Comparison of ENCODE assay signal across 19 cellular contexts in genomic region chr3:45683417-45684326, GRCh38. TPM values are rescaled to one million over a fixed set of nuclear protein-coding genes. Genes with fewer than 3 reads are reported as not detected.
DNase-seq lines count a peak whose midpoint lies in the region; FAIRE-seq and TF ChIP-seq lines count a peak whose summit lies in the region.
"Had no signal": no experiment of that assay in that cellular context is flagged by ENCODE, and none has a peak within 500 bp of the region (broad histone marks: within the 10 kb centered on the region; RNA-seq: fewer than 3 reads in every experiment).

No MANE protein-coding gene starts in this region.

- H2BK15ac ChIP-seq in H1 (ENCODE audit: low read length): peak overlapping the region; percentile 92; the same call in 1 of the 2 replicates

- peak overlapping the region; percentile 45; the same call in 1 of the 2 replicates for H3K27ac ChIP-seq in H1 (ENCODE audit: low read depth, low read length)
- no peak overlapping the region for H3K27ac ChIP-seq in osteoblast (ENCODE audit: low read depth, low read length)
- H3K27ac ChIP-seq: spleen had no signal

- POLR2A ChIA-PET in H1 (lab: Charles Lee; ENCODE audit: partially characterized antibody): interaction anchor here (0.6 to 2.3 kb wide), 11 partner anchors 9 to 174 kb away, joined by 3 to 14 read pairs (median 4); no protein-coding TSS in a partner anchor

- H3K18ac ChIP-seq in H1 (ENCODE audit: extremely low read depth, low read length): peak overlapping the region; percentile 86; the same call in 1 of the 2 replicates

- TF ChIP-seq CTCF in H1 (IDR thresholded peaks at IDR 0.05; ENCODE audit: control extremely low read depth in 1 of 3, insufficient read depth in 1 of 3, low read depth in 1 of 3, low read length in 3 of 3): no peak
- TF ChIP-seq CTCF in osteoblast (IDR thresholded peaks at IDR 0.05; ENCODE audit: extremely low read depth, low read depth, low read length): no peak

- peaks cover 3% of the 10 kb centered on the region for H3K23me2 ChIP-seq in H1 (ENCODE audit: low read depth, low read length)

- H3K36me3 ChIP-seq in H1 (ENCODE audit: control insufficient read depth in 2 of 4, insufficient read depth in 4 of 4, low read length in 3 of 4): peaks cover 0 to 3% (median 0%) of the 10 kb centered on the region in 4 experiments; a peak in 1 of 8 replicates
- peaks cover 15% of the 10 kb centered on the region for H3K36me3 ChIP-seq in osteoblast (ENCODE audit: insufficient read depth, low read length)

- H3K9me3 ChIP-seq in H1 (ENCODE audit: insufficient read depth in 2 of 2, low read depth in 1 of 2, low read length in 1 of 2): peaks cover 6 to 7% of the 10 kb centered on the region in 2 experiments; a peak in 2 of 4 replicates
- H3K9me3 ChIP-seq in osteoblast (ENCODE audit: low read depth, low read length): no peaks in the 10 kb centered on the region

- H3K4me1 ChIP-seq in H1 (replicated peaks in 1 of 4; ENCODE audit: control insufficient read depth in 3 of 4, insufficient read depth in 4 of 4, low read length in 3 of 4) (peaks cover 11 to 17% (median 13%) of the 10 kb centered on the region in 4 experiments; a peak in 6 of 7 replicates), osteoblast (ENCODE audit: insufficient read depth, low read length) (peaks cover 14% of the 10 kb centered on the region)

- TF ChIP-seq RAD21 in H1 (IDR thresholded peaks at IDR 0.05 in 1 of 2, conservative IDR thresholded peaks at IDR 0.05 in 1 of 2; ENCODE audit: low read depth in 2 of 2, low read length in 2 of 2): no peak

- H3K9ac ChIP-seq in H1 (replicated peaks in 1 of 4; ENCODE audit: extremely low read depth in 1 of 4, low read depth in 3 of 4, low read length in 3 of 4): peak overlapping the region in 3 of 4 experiments; percentile 40 to 47 (median 46); a peak in 4 of 7 replicates

- H2AFZ ChIP-seq in H1 (ENCODE audit: low read length) (no peak overlapping the region), osteoblast (ENCODE audit: low read length) (no peak overlapping the region)

- peak overlapping the region; percentile 13 for H2BK120ac ChIP-seq in H1 (replicated peaks; ENCODE audit: low read depth, low read length)

- no peak overlapping the region for H3K4ac ChIP-seq in H1 (replicated peaks; ENCODE audit: insufficient read length, low read depth, low read length)

- TF ChIP-seq EP300 in H1 (IDR thresholded peaks at IDR 0.05; ENCODE audit: borderline replicate concordance in 1 of 2, low read depth in 2 of 2, low read length in 2 of 2): no peak

- FAIRE-seq in H1 (lab: Jason Lieb, UNC): no peak
- FAIRE-seq: kidney had no signal

- 81% methylated on average over 13 of the region's 13 CpGs; no CpG with 5 or more reads in 1 of the 2 experiments for WGBS in H1 (ENCODE audit: extremely low coverage in 1 of 2, insufficient coverage in 1 of 2, insufficient read length in 1 of 2, insufficient replicate concordance in 2 of 2, low coverage in 1 of 2, low lambda C conversion rate in 2 of 2, missing lambda C conversion rate in 1 of 2), 2 experiments

- H4K20me1 ChIP-seq in H1 (replicated peaks in 1 of 2; ENCODE audit: control insufficient read depth in 1 of 2, insufficient read depth in 2 of 2, low read length in 2 of 2) (no peaks in the 10 kb centered on the region), osteoblast (ENCODE audit: insufficient read depth, low read length) (no peaks in the 10 kb centered on the region)

- H4K5ac ChIP-seq in H1 (ENCODE audit: insufficient read length, low read depth, low read length): no peak overlapping the region

- H3K27me3 ChIP-seq in H1 (replicated peaks in 1 of 4; ENCODE audit: control insufficient read depth in 3 of 4, extremely low read depth in 1 of 4, insufficient read depth in 3 of 4, low read length in 3 of 4): no peaks in the 10 kb centered on the region
- H3K27me3 ChIP-seq in osteoblast (ENCODE audit: insufficient read depth, low read length): no peaks in the 10 kb centered on the region
- H3K27me3 ChIP-seq: spleen had no signal

- peak overlapping the region; percentile 71 for H4K91ac ChIP-seq in H1 (replicated peaks; ENCODE audit: insufficient read length, low read length)

- peak overlapping the region in 1 of 4 experiments; percentile 7; a peak in 3 of 8 replicates for H3K4me3 ChIP-seq in H1 (ENCODE audit: extremely low read depth in 1 of 4, insufficient read depth in 2 of 4, low read depth in 3 of 4, low read length in 4 of 4)
- no peak overlapping the region for H3K4me3 ChIP-seq in osteoblast (ENCODE audit: insufficient read depth, low read length)
- H3K4me3 ChIP-seq: spleen had no signal

- peak overlapping the region; percentile 78 for H2AK5ac ChIP-seq in H1 (ENCODE audit: low read depth, low read length)

- no peaks in the 10 kb centered on the region for H3K79me1 ChIP-seq in H1 (ENCODE audit: low read depth, low read length)

- peak overlapping the region; percentile 93 for H2BK12ac ChIP-seq in H1 (ENCODE audit: low read depth, low read length)

- CTCF ChIA-PET in H1 (lab: Charles Lee; ENCODE audit: partially characterized antibody): interaction anchor here (0.9 to 1.8 kb wide), 3 partner anchors 27 to 137 kb away, joined by 3 to 6 read pairs (median 4); no protein-coding TSS in a partner anchor

- H2BK20ac ChIP-seq in H1 (ENCODE audit: low read length): peak overlapping the region; percentile 95

- H3K23ac ChIP-seq in H1 (ENCODE audit: insufficient read length): no peak overlapping the region

- no peak overlapping the region for H3K56ac ChIP-seq in H1 (replicated peaks; ENCODE audit: insufficient read length, low read depth, low read length)

- H3K4me2 ChIP-seq in H1 (ENCODE audit: insufficient read depth in 1 of 2, low read depth in 2 of 2, low read length in 2 of 2) (peak overlapping the region; percentile 32 to 33; a peak in 3 of 4 replicates), osteoblast (ENCODE audit: insufficient read depth, low read length) (peak overlapping the region; percentile 19)

- H4K8ac ChIP-seq in H1 (ENCODE audit: extremely low read depth, insufficient read depth, low read length): 0 out of 2 replicates have a peak overlapping the region, but pooled peaks have one; percentile 4

- H2BK5ac ChIP-seq in H1 (ENCODE audit: low read depth, low read length): peak overlapping the region; percentile 86; the same call in 1 of the 2 replicates

- peak in 1 of 2 experiments; percentile 23; a peak in 1 of 3 replicates for TF ChIP-seq POLR2A in H1 (IDR thresholded peaks at IDR 0.05; ENCODE audit: control extremely low read depth in 1 of 2, low read depth in 2 of 2, low read length in 2 of 2)

- DNase-seq in DMS53 (lab: John Stamatoyannopoulos, UW) (peak; percentile 25), DMS53 treated with DMSO at 0.1 percent for 48 hours (lab: John Stamatoyannopoulos, UW; ENCODE audit: unreplicated experiment) (no peak), RKO (ENCODE audit: low spot score) (peak; percentile 28), H1 (ENCODE audit: low read depth in 1 of 2, low spot score in 2 of 2) (no peak), osteoblast (ENCODE audit: insufficient read length, low spot score, missing footprints) (no peak), NCI-H187 treated with DMSO at 0.1 percent for 48 hours (lab: John Stamatoyannopoulos, UW) (no peak)
- DNase-seq in stimulated activated CD4-positive, alpha-beta T cell treated with anti-CD3 and anti-CD28 coated beads, Interleukin-4, amount 100 ng/mL, for 4 hours: no peak
- DNase-seq in stimulated activated CD4-positive, alpha-beta T cell treated with anti-CD3 and anti-CD28 coated beads, Interleukin-1b, Interleukin-23, amount 100 ng/mL, for 48 hours: no peak
- DNase-seq: 8988T; C1 segment of cervical spinal cord; cerebellar nuclear complex; effector memory CD8-positive, alpha-beta T cell; IMR-90; kidney; NCI-H1048; NCI-H2081 treated with DMSO at 0.1 percent for 48 hours; NCI-H510A treated with DMSO at 0.1 percent for 48 hours; nephron progenitor cell; spleen had no signal

- H3K79me2 ChIP-seq in H1 (ENCODE audit: control insufficient read depth in 1 of 2, insufficient read depth in 2 of 2, low read length in 2 of 2) (no peaks in the 10 kb centered on the region), osteoblast (ENCODE audit: insufficient read depth, low read length) (no peaks in the 10 kb centered on the region)

- no peak overlapping the region for H3K14ac ChIP-seq in H1 (ENCODE audit: insufficient read length)

TF ChIP-seq in H1, 55 proteins besides CTCF, POLR2A, EP300 and RAD21:
- TF ChIP-seq BCL11A (IDR thresholded peaks at IDR 0.05; ENCODE audit: low read depth in 2 of 2, low read length in 2 of 2) (no peak), SP1 (IDR thresholded peaks at IDR 0.05; ENCODE audit: low read depth, low read length) (peak; percentile 37; the same call in 1 of the 2 replicates)

RNA-seq across cellular contexts. Expression of gene SACM1L, which starts 5.5 kb away (rescaled TPM):
- 59.7 and 61.0 TPM in 2 replicates for total RNA-seq in H1 (2021; fragmentation: NEBNext Ultra II Directional; extraction: Animal tissue kit (Norgen Biotek cat#: 25700))
- polyA plus RNA-seq in H1 (2011; rRNA removed): 12.6 and 20.1 TPM in 2 replicates
- 26.3 TPM for polyA plus RNA-seq in H1 (2011; cell fraction: cytosol; rRNA removed)
- 19.6 TPM for polyA plus RNA-seq in H1 (2011; cell fraction: nucleus; rRNA removed)
- 32.3 to 54.1 TPM (median 35.9 TPM) in 4 replicates for polyA plus RNA-seq in H1 (2012, experiment 1 of 2)
- 2.9 TPM for polyA plus RNA-seq in H1 (2012, experiment 2 of 2)
- polyA plus RNA-seq in H1 (2013, experiment 1 of 2): 35.0 TPM
- 32.1 TPM for polyA plus RNA-seq in H1 (2013, experiment 2 of 2)
- polyA minus RNA-seq in H1 (2011; rRNA and poly(A)+ RNA removed): 37.4 and 48.7 TPM in 2 replicates
- polyA minus RNA-seq in H1 (2011; cell fraction: cytosol; rRNA and poly(A)+ RNA removed): 49.0 TPM
- polyA minus RNA-seq in H1 (2011; cell fraction: nucleus; rRNA and poly(A)+ RNA removed): 59.5 TPM
- total RNA-seq in osteoblast: 28.6 and 39.5 TPM in 2 replicates

Comparison
In these comparisons a context has a peak if more than half of its experiments do, and no peak if none do; other contexts are left out.
1. DNase-seq: peak in DMS53 (single experiment) and RKO (single experiment); none in DMS53 treated with DMSO at 0.1 percent for 48 hours (single experiment), H1 (0 of 2), osteoblast (single experiment), NCI-H187 treated with DMSO at 0.1 percent for 48 hours (single experiment), stimulated activated CD4-positive, alpha-beta T cell treated with anti-CD3 and anti-CD28 coated beads, Interleukin-4, amount 100 ng/mL, for 4 hours (0 of 2) and stimulated activated CD4-positive, alpha-beta T cell treated with anti-CD3 and anti-CD28 coated beads, Interleukin-1b, Interleukin-23, amount 100 ng/mL, for 48 hours (single experiment).